In the genomic region with DNA sequence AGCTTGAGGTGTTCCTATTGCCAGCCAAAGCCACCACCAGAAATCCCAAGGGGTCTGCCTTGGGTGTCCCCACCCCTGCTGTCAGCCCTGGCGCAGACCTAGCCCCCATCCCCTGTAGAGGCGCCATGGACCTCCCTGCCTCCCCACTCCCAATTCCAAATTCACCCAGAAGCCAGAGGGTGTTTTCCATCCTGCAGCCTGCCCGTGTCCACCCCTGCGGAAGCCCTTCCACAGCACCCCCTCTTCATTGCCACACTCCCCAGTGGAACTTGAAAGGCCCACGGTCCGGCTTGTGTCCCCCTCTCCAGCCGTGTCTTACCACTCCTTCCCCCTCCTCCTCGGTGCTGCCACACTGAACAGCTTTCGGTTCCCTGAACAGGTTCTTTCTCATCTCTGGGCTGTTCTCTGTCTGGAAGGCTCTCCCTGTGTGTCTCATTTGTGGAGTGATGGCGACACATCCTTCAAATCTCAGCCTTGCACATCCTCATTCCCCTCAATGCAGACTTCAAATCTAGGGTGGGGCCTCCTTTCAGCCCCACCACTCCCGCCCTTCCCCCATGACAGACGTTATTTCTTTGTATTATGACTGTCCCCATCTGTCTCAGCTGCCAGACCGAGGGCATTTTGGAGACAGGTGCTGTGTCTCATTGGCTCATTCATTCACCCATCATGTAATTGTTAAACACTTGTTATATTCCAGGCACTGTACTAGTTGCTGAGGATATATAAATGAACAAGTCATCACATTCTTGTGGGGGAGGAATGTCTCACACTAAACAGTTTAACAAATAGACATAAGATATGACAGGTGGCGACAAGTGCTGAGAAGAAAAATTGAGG, we compare ENCODE assay signal across 17 cellular contexts. TPM values are rescaled to one million over a fixed set of nuclear protein-coding genes. Genes with fewer than 3 reads are reported as not detected.
DNase-seq lines count a peak whose midpoint lies in the region; ATAC-seq and TF ChIP-seq lines count a peak whose summit lies in the region.
"Had no signal": no experiment of that assay in that cellular context is flagged by ENCODE, and none has a peak within 500 bp of the region (broad histone marks: within the 10 kb centered on the region; RNA-seq: fewer than 3 reads in every experiment).

No MANE protein-coding gene starts in this region.

- peak overlapping the region in 8 of 11 experiments; percentile 44 to 69 (median 59); a peak in 14 of 22 replicates for H3K9ac ChIP-seq in BLaER1 treated with 17β-estradiol and CSF1 and Interleukin-3, amounts not matched to agents 10 nM and 100 nM
- H3K9ac ChIP-seq in H9 (ENCODE audit: extremely low read depth, insufficient read length, low read length) = no peak overlapping the region

- H3K27ac ChIP-seq in BLaER1 treated with 17β-estradiol and CSF1 and Interleukin-3, amounts not matched to agents 10 nM and 100 nM = peak overlapping the region in 10 of 11 experiments; percentile 1 to 83 (median 76); a peak in 18 of 22 replicates
- no peak overlapping the region for H3K27ac ChIP-seq in H9 (ENCODE audit: insufficient read length, low read depth, low read length)
- H3K27ac ChIP-seq: gastrocnemius medialis, left ventricle myocardium inferior had no signal

- no peaks in the 10 kb centered on the region for H3K23me2 ChIP-seq in H9 (ENCODE audit: insufficient read length, low read depth, low read length, poor library complexity, severe bottlenecking)

- H3K36me3 Mint-ChIP-seq in H9 (ENCODE audit: insufficient read depth in 1 of 3, low read depth in 3 of 3) = no peaks in the 10 kb centered on the region

- H3K4me1 ChIP-seq in BLaER1 treated with 17β-estradiol and CSF1 and Interleukin-3, amounts not matched to agents 10 nM and 100 nM = peaks cover 29 to 57% (median 37%) of the 10 kb centered on the region in 10 experiments
- H3K4me1 ChIP-seq in H9 (ENCODE audit: insufficient read depth, low read length) = no peaks in the 10 kb centered on the region
- H3K4me1 ChIP-seq: gastrocnemius medialis had no signal

- H3K14ac ChIP-seq in H9 (ENCODE audit: insufficient read depth, low read length) = no peak overlapping the region

- H3K36me3 ChIP-seq in BLaER1 treated with 17β-estradiol and CSF1 and Interleukin-3, amounts not matched to agents 10 nM and 100 nM = peaks cover 0 to 15% (median 0%) of the 10 kb centered on the region in 11 experiments; a peak in 1 of 22 replicates
- H3K36me3 ChIP-seq: gastrocnemius medialis, left ventricle myocardium inferior, stomach had no signal

- H4K20me1 ChIP-seq in BLaER1 treated with 17β-estradiol and CSF1 and Interleukin-3, amounts not matched to agents 10 nM and 100 nM = no peaks in the 10 kb centered on the region
- H4K20me1 ChIP-seq in H9 (ENCODE audit: control insufficient read depth, insufficient read depth, insufficient read length) = no peaks in the 10 kb centered on the region

- no peak overlapping the region for H3K23ac ChIP-seq in H9 (ENCODE audit: insufficient read length, low read depth, low read length)

- no peak overlapping the region for H4K91ac ChIP-seq in H9 (ENCODE audit: insufficient read length, low read depth, low read length)

- no peak overlapping the region for H3T11ph ChIP-seq in H9 (ENCODE audit: low read length)

- no CpG with 5 or more reads among the region's 14 CpGs for WGBS in H9 (ENCODE audit: extremely low coverage, insufficient read length, low lambda C conversion rate)

- H2AFZ ChIP-seq in H9 (ENCODE audit: low read length) = no peak overlapping the region

- no peak overlapping the region for H3K27ac Mint-ChIP-seq in H9
- H3K27ac Mint-ChIP-seq: HFFc6 had no signal

- H3K4me3 ChIP-seq in BLaER1 treated with 17β-estradiol and CSF1 and Interleukin-3, amounts not matched to agents 10 nM and 100 nM = peak overlapping the region in 2 of 10 experiments; percentile 6 to 18; a peak in 2 of 20 replicates
- H3K4me3 ChIP-seq: gastrocnemius medialis, left ventricle myocardium inferior, stomach had no signal

- no peaks in the 10 kb centered on the region for H3K9me3 ChIP-seq in BLaER1 treated with 17β-estradiol and CSF1 and Interleukin-3, amounts not matched to agents 10 nM and 100 nM (replicated peaks in 1 of 11)
- H3K9me3 ChIP-seq in H9 (ENCODE audit: control insufficient read depth, low read depth, low read length) = no peaks in the 10 kb centered on the region
- H3K9me3 ChIP-seq: gastrocnemius medialis, left ventricle myocardium inferior, stomach had no signal

- H2BK120ac ChIP-seq in H9 (ENCODE audit: low read depth, low read length, poor library complexity, severe bottlenecking) = no peak overlapping the region

- H3K4me2 ChIP-seq in BLaER1 treated with 17β-estradiol and CSF1 and Interleukin-3, amounts not matched to agents 10 nM and 100 nM = peak overlapping the region; percentile 69 to 93 (median 87)
- H3K4me2 ChIP-seq in H9 (ENCODE audit: insufficient read depth, insufficient read length, low read length) = no peak overlapping the region

- ATAC-seq in HG02884 (IDR thresholded peaks at IDR 0.05; ENCODE audit: unreplicated experiment) (no peak), GM19351 (IDR thresholded peaks at IDR 0.05; ENCODE audit: unreplicated experiment) (no peak), HG02763 (IDR thresholded peaks at IDR 0.05; ENCODE audit: unreplicated experiment) (no peak)
- ATAC-seq: gastrocnemius medialis had no signal

- no peak overlapping the region for H2AK5ac ChIP-seq in H9 (ENCODE audit: insufficient read length, low read length)

- H3K79me2 ChIP-seq in H9 (ENCODE audit: insufficient read depth, low read length) = no peaks in the 10 kb centered on the region

- H3K4me3 Mint-ChIP-seq in H9 = no peak overlapping the region
- H3K4me3 Mint-ChIP-seq: HFFc6 had no signal

- no peak overlapping the region for H4K5ac ChIP-seq in H9 (ENCODE audit: insufficient read length, low read depth, low read length)

- no peak overlapping the region for H2BK5ac ChIP-seq in H9 (ENCODE audit: insufficient read length, low read length)

- no peak overlapping the region for H2BK12ac ChIP-seq in H9 (ENCODE audit: insufficient read length, low read depth, low read length)

- no peak overlapping the region for H3K4ac ChIP-seq in H9 (ENCODE audit: low read depth, low read length)

- H2BK20ac ChIP-seq in H9 (ENCODE audit: low read depth, low read length, poor library complexity, severe bottlenecking) = no peak overlapping the region

- peaks cover 0 to 2% of the 10 kb centered on the region in 2 experiments; a peak in 2 of 4 replicates for H3K4me1 Mint-ChIP-seq in H9

- no peak for TF ChIP-seq CTCF in H9 (conservative IDR thresholded peaks at IDR 0.05)

- no peak overlapping the region for H2BK15ac ChIP-seq in H9 (ENCODE audit: low read depth, low read length)

- H3K9me3 Mint-ChIP-seq in H9 = peaks cover 0 to 5% of the 10 kb centered on the region in 2 experiments; a peak in 1 of 5 replicates
- H3K9me3 Mint-ChIP-seq: HFFc6 had no signal

- DNase-seq in H9 (peak; percentile 12), myocyte (ENCODE audit: low read depth) (peak; percentile 91)
- peak; percentile 25 to 31 for DNase-seq in activated T-cell treated with anti-CD3 and anti-CD28 coated beads, Interleukin-2, amount 50 U/mL, for 48 hours
- no peak for DNase-seq in stimulated activated naive CD4-positive, alpha-beta T cell (lab: John Stamatoyannopoulos, UW)
- DNase-seq: activated CD4-positive, CD25-positive, alpha-beta regulatory T cell; amygdala; gastrocnemius medialis; HFFc6; left ventricle myocardium inferior; SIG-M5; stimulated activated CD4-positive, alpha-beta T cell treated with anti-CD3 and anti-CD28 coated beads, Interleukin-2, amount 100 ng/mL, for 24 hours; stomach had no signal

- H3K27me3 ChIP-seq in BLaER1 treated with 17β-estradiol and CSF1 and Interleukin-3, amounts not matched to agents 10 nM and 100 nM = no peaks in the 10 kb centered on the region
- no peaks in the 10 kb centered on the region for H3K27me3 ChIP-seq in H9 (ENCODE audit: insufficient read depth, low read length)
- H3K27me3 ChIP-seq: gastrocnemius medialis had no signal

- H3K56ac ChIP-seq in H9 (ENCODE audit: insufficient read length, low read depth, low read length) = no peak overlapping the region

- no peak overlapping the region for H3K18ac ChIP-seq in H9 (ENCODE audit: insufficient read length, low read depth, low read length)

- H4K8ac ChIP-seq in H9 (replicated peaks; ENCODE audit: insufficient read length, low read depth, low read length) = no peak overlapping the region

- H3K79me1 ChIP-seq in H9 (ENCODE audit: insufficient read depth, low read depth, low read length, poor library complexity, severe bottlenecking) = no peaks in the 10 kb centered on the region

- H3K27me3 Mint-ChIP-seq in H9 (ENCODE audit: low read depth) = peaks cover 42% of the 10 kb centered on the region

RNA-seq across cellular contexts. Expression of a gene that starts 36.3 kb away (rescaled TPM):
- total RNA-seq in H9 (2021) = 11.7 and 12.1 TPM in 2 replicates
- not detected in 2 replicates for total RNA-seq in myocyte
- polyA plus RNA-seq in myocyte (2012) = 0.87 TPM
- total RNA-seq: gastrocnemius medialis, HFFc6, left ventricle myocardium inferior, NCI-H460 had no signal

RNA-seq across cellular contexts. Expression of a gene that starts 42.4 kb away (rescaled TPM):
- total RNA-seq in H9 (2021) (6.6 and 8.2 TPM in 2 replicates), myocyte (12.1 and 13.2 TPM in 2 replicates)
- polyA plus RNA-seq in myocyte (2012) = 8.9 TPM

RNA-seq across cellular contexts. Expression of a gene that starts 49.7 kb away (rescaled TPM):
- total RNA-seq in H9 (2021) (0.57 and 1.1 TPM in 2 replicates), myocyte (38.8 and 173 TPM in 2 replicates)
- polyA plus RNA-seq in myocyte (2012) = 43.9 TPM

Comparison
In these comparisons a context has a peak if more than half of its experiments do, and no peak if none do; other contexts are left out.
1. DNase-seq: peak in H9 (single experiment), activated T-cell treated with anti-CD3 and anti-CD28 coated beads, Interleukin-2, amount 50 U/mL, for 48 hours (2 of 2) and myocyte (single experiment); none in stimulated activated naive CD4-positive, alpha-beta T cell (0 of 6).
2. RNA of a gene that starts 36.3 kb away (total RNA-seq): 11.7 to 12.1 TPM in H9; not detected in myocyte; every median in the first group is over 10 times any median in the second.
3. RNA of a gene that starts 49.7 kb away (total RNA-seq): 38.8 to 173 TPM in myocyte; 0.57 to 1.1 TPM in H9; every median in the first group is over 10 times any median in the second.